In genomic region chr2:2682700-2683342, GRCh38 we compare ENCODE assay signal across 16 cellular contexts.
"Had no signal": no experiment of that assay in that cellular context is flagged by ENCODE, and none has a peak within 500 bp of the region (broad histone marks: within the 10 kb centered on the region; RNA-seq: fewer than 3 reads in every experiment).

No MANE protein-coding gene starts in this region.

- DNase-seq: activated CD4-positive, alpha-beta T cell treated with anti-CD3 and anti-CD28 coated beads for 1 hour; activated CD4-positive, alpha-beta T cell treated with anti-CD3 and anti-CD28 coated beads, Interleukin-2, amount 50 U/mL, for 4 hours; effector CD4-positive, alpha-beta T cell; heart right ventricle; left lung; upper lobe of left lung had no signal

- H3K4me3 ChIP-seq: esophagus muscularis mucosa, heart right ventricle, left lung, prostate gland, right atrium auricular region, skin epidermis, thoracic aorta, upper lobe of left lung had no signal

- H3K9me3 Mint-ChIP-seq: activated T-helper 1 cell treated with anti-CD3 and anti-CD28 coated beads, Interleukin-12 subunit alpha, Interleukin-12 subunit beta, Interleukin-2, Interleukin-4 antibody, amounts not matched to agents 30 ng/mL and 10 ng/mL and 1 ng/mL, durations not matched to agents 14 hours and 24 hours and 36 hours; mesothelial cell of epicardium; nephron progenitor cell; T-helper 1 cell treated with Interleukin-12 subunit alpha and Interleukin-12 subunit beta and Interleukin-4 antibody, amounts not matched to agents 30 μg/mL and 1 μg/mL, for 36 hours had no signal

- H3K36me3 Mint-ChIP-seq: activated naive CD8-positive, alpha-beta T cell; mesothelial cell of epicardium had no signal

- H3K4me1 ChIP-seq: esophagus muscularis mucosa, heart right ventricle, left lung, prostate gland, right atrium auricular region, upper lobe of left lung had no signal

- H3K27ac Mint-ChIP-seq: activated naive CD8-positive, alpha-beta T cell; activated T-helper 1 cell treated with anti-CD3 and anti-CD28 coated beads, Interleukin-12 subunit alpha, Interleukin-12 subunit beta, Interleukin-2, Interleukin-4 antibody, amounts not matched to agents 30 ng/mL and 10 ng/mL and 1 ng/mL, durations not matched to agents 14 hours and 24 hours and 36 hours; mesothelial cell of epicardium; nephron progenitor cell had no signal

- H3K36me3 ChIP-seq: esophagus muscularis mucosa, heart right ventricle, left lung, prostate gland, right atrium auricular region, thoracic aorta, upper lobe of left lung had no signal

- H3K27me3 ChIP-seq: esophagus muscularis mucosa, right atrium auricular region, upper lobe of left lung had no signal

- H3K27me3 Mint-ChIP-seq: activated naive CD8-positive, alpha-beta T cell had no signal

- ATAC-seq: heart right ventricle, left lung had no signal

- H3K27ac ChIP-seq: esophagus muscularis mucosa, heart right ventricle, left lung, prostate gland, right atrium auricular region, skin epidermis, thoracic aorta, upper lobe of left lung had no signal

- H3K9me3 ChIP-seq: esophagus muscularis mucosa, heart right ventricle, left lung, prostate gland, right atrium auricular region, thoracic aorta, upper lobe of left lung had no signal

- H3K4me3 Mint-ChIP-seq: activated naive CD8-positive, alpha-beta T cell; activated T-helper 1 cell treated with anti-CD3 and anti-CD28 coated beads, Interleukin-12 subunit alpha, Interleukin-12 subunit beta, Interleukin-2, Interleukin-4 antibody, amounts not matched to agents 30 ng/mL and 10 ng/mL and 1 ng/mL, durations not matched to agents 14 hours and 24 hours and 36 hours; mesothelial cell of epicardium; nephron progenitor cell; T-helper 1 cell treated with Interleukin-12 subunit alpha and Interleukin-12 subunit beta and Interleukin-4 antibody, amounts not matched to agents 30 μg/mL and 1 μg/mL, for 36 hours had no signal
